In genomic region chr17:33905338-33905800, GRCh38 we compare ENCODE assay signal across 1 cellular context.
TF ChIP-seq lines count a peak whose summit lies in the region.

No MANE protein-coding gene starts in this region.

TF ChIP-seq in K562, 482 proteins besides CTCF, POLR2A, EP300 and RAD21 (continued from another document and continues in another):
- no peak for TF ChIP-seq PATZ1 (CRISPR knock-in tag; IDR thresholded peaks at IDR 0.05; ENCODE audit: borderline replicate concordance)
- no peak for TF ChIP-seq E4F1 (CRISPR knock-in tag; IDR thresholded peaks at IDR 0.05; ENCODE audit: borderline replicate concordance)
- no peak for TF ChIP-seq CEBPZ (IDR thresholded peaks at IDR 0.05; ENCODE audit: borderline replicate concordance, low read depth, low read length)
- TF ChIP-seq SPI1 (IDR thresholded peaks at IDR 0.05; ENCODE audit: borderline replicate concordance, low read depth, low read length): no peak
- TF ChIP-seq TRIM24 (IDR thresholded peaks at IDR 0.05): peak; percentile 97 to 98
- peak; percentile 87 for TF ChIP-seq DMBX1 (CRISPR knock-in tag; IDR thresholded peaks at IDR 0.05; ENCODE audit: borderline replicate concordance)
- TF ChIP-seq CBFA2T3 (IDR thresholded peaks at IDR 0.05): peak; percentile 99
- peak; percentile 99 for TF ChIP-seq CBFA2T2 (conservative IDR thresholded peaks at IDR 0.05)
- peak; percentile 11; the same call in 1 of the 2 replicates for TF ChIP-seq HSF4 (CRISPR knock-in tag; IDR thresholded peaks at IDR 0.05; ENCODE audit: borderline replicate concordance)
- no peak for TF ChIP-seq STAG1 (CRISPR knock-in tag; IDR thresholded peaks at IDR 0.05; ENCODE audit: borderline replicate concordance)
- peak in 1 of 2 experiments; percentile 58; a peak in 1 of 4 replicates for TF ChIP-seq NONO (IDR thresholded peaks at IDR 0.05; ENCODE audit: low read depth in 2 of 2, low read length in 1 of 2)
- no peak for TF ChIP-seq SAFB (IDR thresholded peaks at IDR 0.05; ENCODE audit: borderline replicate concordance, low read depth, low read length)
- peak; percentile 97 for TF ChIP-seq GATAD2A (IDR thresholded peaks at IDR 0.05)
- TF ChIP-seq POLR2G (IDR thresholded peaks at IDR 0.05; ENCODE audit: low read depth, low read length): no peak
- TF ChIP-seq POLR2H (tag; IDR thresholded peaks at IDR 0.05; ENCODE audit: low read depth): no peak
- peak; percentile 98 for TF ChIP-seq CCNT2 (IDR thresholded peaks at IDR 0.05; ENCODE audit: borderline replicate concordance, extremely low read depth, insufficient read length, low read depth, low read length)
- no peak for TF ChIP-seq MCM7 (IDR thresholded peaks at IDR 0.05)
- TF ChIP-seq RB1 (IDR thresholded peaks at IDR 0.05; ENCODE audit: low read depth): 0 out of 2 replicates have a peak, but pooled peaks have one; percentile 18
- no peak for TF ChIP-seq BDP1 (IDR thresholded peaks at IDR 0.05; ENCODE audit: insufficient read depth, insufficient read length)
- TF ChIP-seq CC2D1A (IDR thresholded peaks at IDR 0.05): peak; percentile 98
- no peak for TF ChIP-seq RFX7 (CRISPR knock-in tag; IDR thresholded peaks at IDR 0.05)
- TF ChIP-seq ZSCAN29 (IDR thresholded peaks at IDR 0.05): no peak
- no peak for TF ChIP-seq TCF7L2 (IDR thresholded peaks at IDR 0.05; ENCODE audit: low read depth, low read length)
- TF ChIP-seq ZNF311 (CRISPR knock-in tag; IDR thresholded peaks at IDR 0.05): no peak
- TF ChIP-seq RFX5 (IDR thresholded peaks at IDR 0.05; ENCODE audit: low read depth, low read length): no peak
- TF ChIP-seq HOMEZ (CRISPR knock-in tag; IDR thresholded peaks at IDR 0.05): no peak
- no peak for TF ChIP-seq IRF2 (CRISPR knock-in tag; IDR thresholded peaks at IDR 0.05)
- TF ChIP-seq BACH1 (tag; IDR thresholded peaks at IDR 0.05): 0 out of 2 replicates have a peak, but pooled peaks have one; percentile 31
- TF ChIP-seq ZNF280A (IDR thresholded peaks at IDR 0.05; ENCODE audit: low read depth, partially characterized antibody): no peak
- no peak for TF ChIP-seq ZNF57 (CRISPR knock-in tag; IDR thresholded peaks at IDR 0.05)
- TF ChIP-seq NCOA2 (IDR thresholded peaks at IDR 0.05; ENCODE audit: partially characterized antibody in 2 of 2): peak in 1 of 2 experiments; percentile 74
- peak; percentile 88 for TF ChIP-seq JUN (IDR thresholded peaks at IDR 0.05; ENCODE audit: borderline replicate concordance, low read depth, low read length)
- TF ChIP-seq JUN (CRISPR knock-in tag; IDR thresholded peaks at IDR 0.05; ENCODE audit: borderline replicate concordance): no peak
- TF ChIP-seq NR2C1 (IDR thresholded peaks at IDR 0.05): peak; percentile 65
- TF ChIP-seq NR2C1 (tag; IDR thresholded peaks at IDR 0.05): peak; percentile 58; the same call in 1 of the 2 replicates
- TF ChIP-seq HMGN3 (IDR thresholded peaks at IDR 0.05; ENCODE audit: borderline replicate concordance, extremely low read depth, insufficient read length, low read depth, low read length): peak; percentile 77
- no peak for TF ChIP-seq ZBTB7A (IDR thresholded peaks at IDR 0.05; ENCODE audit: borderline replicate concordance, control insufficient read depth, low read depth, low read length)
- TF ChIP-seq ZKSCAN3 (CRISPR knock-in tag; IDR thresholded peaks at IDR 0.05): no peak
- TF ChIP-seq CBX3 (IDR thresholded peaks at IDR 0.05; ENCODE audit: borderline replicate concordance in 1 of 2, low read length in 2 of 2): peak in 1 of 2 experiments; percentile 77; a peak in 2 of 3 replicates
- TF ChIP-seq MTF1 (CRISPR knock-in tag; IDR thresholded peaks at IDR 0.05; ENCODE audit: borderline replicate concordance): no peak
- TF ChIP-seq PREB (CRISPR knock-in tag; IDR thresholded peaks at IDR 0.05): no peak
- no peak for TF ChIP-seq ATF2 (CRISPR knock-in tag; IDR thresholded peaks at IDR 0.05)
- no peak for TF ChIP-seq HNRNPLL (IDR thresholded peaks at IDR 0.05; ENCODE audit: low read depth, low read length, poor library complexity, severe bottlenecking)
- no peak for TF ChIP-seq ATF6 (CRISPR knock-in tag; IDR thresholded peaks at IDR 0.05)
- no peak for TF ChIP-seq POU5F1 (IDR thresholded peaks at IDR 0.05; ENCODE audit: borderline replicate concordance, low read depth, low read length, partially characterized antibody)
- TF ChIP-seq ZNF263 (CRISPR knock-in tag; IDR thresholded peaks at IDR 0.05; ENCODE audit: borderline replicate concordance): peak; percentile 58; the same call in 1 of the 2 replicates
- no peak for TF ChIP-seq EGR1 (conservative IDR thresholded peaks at IDR 0.05)
- peak; percentile 83 for TF ChIP-seq HES1 (IDR thresholded peaks at IDR 0.05; ENCODE audit: low read depth)
- TF ChIP-seq TOE1 (IDR thresholded peaks at IDR 0.05; ENCODE audit: borderline replicate concordance): peak; percentile 66; the same call in 1 of the 2 replicates
- TF ChIP-seq TOE1 (CRISPR knock-in tag; IDR thresholded peaks at IDR 0.05; ENCODE audit: borderline replicate concordance, low read depth): no peak
- TF ChIP-seq ZNF79 (CRISPR knock-in tag; IDR thresholded peaks at IDR 0.05; ENCODE audit: low read depth): no peak
